Comparison of ENCODE assay signal across 18 cellular contexts in genomic region chr10:43998021-43998809, GRCh38.
DNase-seq lines count a peak whose midpoint lies in the region; TF ChIP-seq lines count a peak whose summit lies in the region.
"Had no signal": no experiment of that assay in that cellular context is flagged by ENCODE, and none has a peak within 500 bp of the region (broad histone marks: within the 10 kb centered on the region; RNA-seq: fewer than 3 reads in every experiment).

No MANE protein-coding gene starts in this region.

- H3K27ac Mint-ChIP-seq in endodermal cell, result no peak overlapping the region
- H3K27ac Mint-ChIP-seq: effector memory CD8-positive, alpha-beta T cell had no signal

- H2AFZ ChIP-seq in mammary epithelial cell (ENCODE audit: low read depth, low read length), result no peak overlapping the region

- no peaks in the 10 kb centered on the region for H3K79me2 ChIP-seq in mammary epithelial cell (ENCODE audit: insufficient read depth, low read length)

- no peaks in the 10 kb centered on the region for H4K20me1 ChIP-seq in mammary epithelial cell (ENCODE audit: insufficient read depth, low read length)

- H3K4me3 ChIP-seq in HFF-Myc (replicated peaks; ENCODE audit: low read depth, low read length) (no peak overlapping the region), cardiac fibroblast (replicated peaks in 1 of 2; ENCODE audit: low read depth in 2 of 2, low read length in 2 of 2) (no peak overlapping the region), endodermal cell (ENCODE audit: low read length) (no peak overlapping the region), mammary epithelial cell (replicated peaks in 1 of 3; ENCODE audit: insufficient read depth in 1 of 3, low read depth in 2 of 3, low read length in 3 of 3) (no peak overlapping the region)
- H3K4me3 ChIP-seq: A549 had no signal

- BruUV-seq in mammary epithelial cell (replicated peaks; lab: Mats Ljungman, UMichigan), result no TSS peak

- dilution Hi-C loops in mammary epithelial cell (cut with HindIII; ENCODE audit: low sequenced_read_pairs), result no loop called here

- no peaks in the 10 kb centered on the region for H3K27me3 ChIP-seq in endodermal cell (ENCODE audit: control insufficient read depth, insufficient read depth, low read length, poor library complexity, severe bottlenecking)
- H3K27me3 ChIP-seq in mammary epithelial cell (ENCODE audit: insufficient read depth, low read length), result no peaks in the 10 kb centered on the region

- intact Hi-C loops in mammary epithelial cell (cut with micrococcal nuclease), result no loop called here

- H3K9ac ChIP-seq in endodermal cell (ENCODE audit: extremely low read depth, low read length, poor library complexity, severe bottlenecking) (no peak overlapping the region), mammary epithelial cell (ENCODE audit: insufficient read depth, low read length) (no peak overlapping the region)

- H3K27ac ChIP-seq in endodermal cell (ENCODE audit: low read depth, low read length), result no peak overlapping the region
- no peak overlapping the region for H3K27ac ChIP-seq in mammary epithelial cell (ENCODE audit: insufficient read depth, low read depth, low read length)
- H3K27ac ChIP-seq: A549 had no signal

- H3K36me3 ChIP-seq in endodermal cell (ENCODE audit: control insufficient read depth, insufficient read depth, low read length) (no peaks in the 10 kb centered on the region), mammary epithelial cell (ENCODE audit: insufficient read depth, low read length) (no peaks in the 10 kb centered on the region)

- TF ChIP-seq CTCF in HFF-Myc (IDR thresholded peaks at IDR 0.05; ENCODE audit: low read depth, low read length, missing control alignments) (no peak), cardiac fibroblast (IDR thresholded peaks at IDR 0.05; ENCODE audit: low read depth, low read length) (no peak), endodermal cell (conservative IDR thresholded peaks at IDR 0.05) (no peak), mammary epithelial cell (conservative IDR thresholded peaks at IDR 0.05 in 1 of 2, IDR thresholded peaks at IDR 0.05 in 1 of 2; ENCODE audit: extremely low read depth in 1 of 2, insufficient read depth in 1 of 2, low read depth in 1 of 2, low read length in 2 of 2) (no peak)

- CTCF ChIA-PET in mammary epithelial cell (lab: Charles Lee; ENCODE audit: low non-redundant PET), result no interaction called here

- in situ Hi-C loops in mammary epithelial cell (cut with MboI; ENCODE audit: low sequenced_read_pairs in 2 of 2), result no loop called here

- 63 to 89% methylated on average over 3 to 4 of the region's 4 CpGs for WGBS in endodermal cell (ENCODE audit: insufficient coverage in 1 of 2, insufficient read length in 1 of 2), 2 experiments
- 0% methylated on average over 2 of the region's 4 CpGs for WGBS in mammary epithelial cell (ENCODE audit: low coverage, missing lambda C conversion rate)

- H3K36me3 Mint-ChIP-seq in endodermal cell (ENCODE audit: low read depth), result no peaks in the 10 kb centered on the region

- H3K4me1 ChIP-seq in endodermal cell (ENCODE audit: control insufficient read depth, insufficient read depth, low read length) (no peaks in the 10 kb centered on the region), mammary epithelial cell (ENCODE audit: insufficient read depth, low read length) (no peaks in the 10 kb centered on the region)
- H3K4me1 ChIP-seq: A549 had no signal

- no peaks in the 10 kb centered on the region for H3K4me1 Mint-ChIP-seq in endodermal cell

- H3K9me3 ChIP-seq in endodermal cell (ENCODE audit: control insufficient read depth, low read length), result peaks cover 8% of the 10 kb centered on the region
- peaks cover 16% of the 10 kb centered on the region for H3K9me3 ChIP-seq in mammary epithelial cell (replicated peaks; ENCODE audit: insufficient read depth, low read length)
- H3K9me3 ChIP-seq: A549 had no signal

- no peak overlapping the region for H3K4me2 ChIP-seq in mammary epithelial cell (ENCODE audit: insufficient read depth, low read depth, low read length)
- H3K4me2 ChIP-seq: A549 had no signal

- H3K4me3 Mint-ChIP-seq in endodermal cell, result no peak overlapping the region
- H3K4me3 Mint-ChIP-seq: effector memory CD8-positive, alpha-beta T cell had no signal

- H3K9me3 Mint-ChIP-seq in endodermal cell, result peaks cover 27% of the 10 kb centered on the region
- H3K9me3 Mint-ChIP-seq: effector memory CD8-positive, alpha-beta T cell had no signal

- H3K27me3 Mint-ChIP-seq in endodermal cell (ENCODE audit: insufficient read depth), result peaks cover 2% of the 10 kb centered on the region

- peak; percentile 15 for DNase-seq in A172 (ENCODE audit: low spot score)
- peak; percentile 32 for DNase-seq in HFF-Myc (ENCODE audit: extremely low read depth, low read depth)
- peak; percentile 51 to 72 for DNase-seq in cardiac fibroblast (ENCODE audit: low read depth in 2 of 2)
- peak; percentile 76 for DNase-seq in islet precursor cell
- no peak for DNase-seq in endodermal cell
- DNase-seq in mammary epithelial cell, result no peak
- DNase-seq in RKO (ENCODE audit: low spot score), result no peak
- DNase-seq in stimulated activated CD4-positive, alpha-beta T cell treated with anti-CD3 and anti-CD28 coated beads, Interleukin-15, amount 100 ng/mL, for 24 hours, result no peak
- DNase-seq: activated CD4-positive, CD25-positive, alpha-beta regulatory T cell treated with anti-CD3 and anti-CD28 coated beads, Interleukin-2, amount 50 U/mL, for 72 hours; activated CD8-positive, alpha-beta memory T cell treated with anti-CD3 and anti-CD28 coated beads, Interleukin-2, amount 50 U/mL, for 4 hours; activated naive CD4-positive, alpha-beta T cell treated with Interleukin-2 at 50 U/mL for 16 hours; COR-L47; effector memory CD8-positive, alpha-beta T cell; NCI-H2081 treated with DMSO at 0.1 percent for 48 hours; NCI-H526 treated with DMSO at 0.1 percent for 48 hours; stimulated activated CD4-positive, alpha-beta T cell treated with anti-CD3 and anti-CD28 coated beads, Interleukin-1b, Interleukin-23, amount 100 ng/mL, for 48 hours; T-helper 1 cell had no signal

Comparison
In these comparisons a context has a peak if more than half of its experiments do, and no peak if none do; other contexts are left out.
1. DNase-seq: peak in A172 (single experiment), HFF-Myc (single experiment), cardiac fibroblast (2 of 2) and islet precursor cell (single experiment); none in endodermal cell (single experiment), mammary epithelial cell (single experiment), RKO (single experiment) and stimulated activated CD4-positive, alpha-beta T cell treated with anti-CD3 and anti-CD28 coated beads, Interleukin-15, amount 100 ng/mL, for 24 hours (single experiment).